Comparison of ENCODE assay signal across 24 cellular contexts in the genomic region with DNA sequence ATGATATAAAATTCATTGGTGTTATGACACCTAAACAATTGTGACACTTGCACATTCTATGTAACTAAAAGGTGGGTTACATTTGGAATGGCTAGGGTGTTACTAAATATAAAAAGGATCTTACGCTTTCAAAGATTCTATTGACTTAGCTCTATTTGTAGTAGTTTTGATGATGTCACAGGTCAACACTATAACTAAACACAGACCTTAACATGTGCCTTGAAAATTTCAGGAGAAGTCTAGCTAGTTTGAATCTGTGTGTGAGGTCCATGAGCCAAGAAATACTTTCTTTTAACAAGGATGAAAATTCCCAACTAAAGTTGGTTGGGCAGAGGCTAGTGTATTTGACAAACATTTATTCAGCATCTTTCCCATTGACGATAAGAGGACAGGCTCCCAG.
A peak's percentile ranks its signal among the peaks of the same experiment; 100 is the strongest.
DNase-seq lines count a peak whose midpoint lies in the region; ATAC-seq, FAIRE-seq and TF ChIP-seq lines count a peak whose summit lies in the region.
"Had no signal": no experiment of that assay in that cellular context is flagged by ENCODE, and none has a peak within 500 bp of the region (broad histone marks: within the 10 kb centered on the region; RNA-seq: fewer than 3 reads in every experiment).

No MANE protein-coding gene starts in this region.

- WGBS in HepG2 (ENCODE audit: low lambda C conversion rate): 27% methylated on average over 2 of the region's 2 CpGs
- 47% methylated on average over 2 of the region's 2 CpGs for WGBS in right lobe of liver (ENCODE audit: insufficient coverage, low coverage, low lambda C conversion rate, missing lambda C conversion rate)
- 13% methylated on average over 2 of the region's 2 CpGs for WGBS in K562 (ENCODE audit: insufficient coverage, low coverage, missing lambda C conversion rate)

- H3K9ac ChIP-seq in HepG2 (ENCODE audit: insufficient read depth, low read depth, low read length) (no peak overlapping the region), K562 (ENCODE audit: insufficient read depth in 1 of 2, low read depth in 2 of 2, low read length in 2 of 2) (no peak overlapping the region)
- H3K9ac ChIP-seq: BLaER1 had no signal

- no peak overlapping the region for H3K27ac ChIP-seq in HepG2 (ENCODE audit: extremely low read length, insufficient read depth, low read length)
- H3K27ac ChIP-seq in right lobe of liver: no peak overlapping the region
- no peak overlapping the region for H3K27ac ChIP-seq in K562 (ENCODE audit: extremely low read depth, low read depth, low read length)
- H3K27ac ChIP-seq: BLaER1 had no signal

- H3K79me2 ChIP-seq in HepG2 (ENCODE audit: insufficient read depth, low read length) (no peaks in the 10 kb centered on the region), K562 (ENCODE audit: control insufficient read depth, insufficient read depth, low read length) (no peaks in the 10 kb centered on the region)

- DNase-seq in HepG2 (ENCODE audit: low spot score) (no peak), right lobe of liver (no peak), K562 (ENCODE audit: extremely low read depth in 1 of 4, low spot score in 3 of 4) (no peak), NCI-H2227 treated with DMSO at 0.1 percent for 48 hours (lab: John Stamatoyannopoulos, UW) (no peak)
- DNase-seq: 8988T; ACHN; BE2C; C1 segment of cervical spinal cord; CD4-positive, alpha-beta memory T cell; CD4-positive, CD25-positive, alpha-beta regulatory T cell; CD8-positive, alpha-beta memory T cell; COR-L47; DMS 273 treated with DMSO at 0.1 percent for 48 hours; DMS153; DMS79; DND-41; EL; GDM1 had no signal

- intact Hi-C loops in HepG2 (cut with micrococcal nuclease; ENCODE audit: unreplicated experiment) (no loop called here), right lobe of liver (cut with DNase I) (no loop called here), K562 (cut with micrococcal nuclease) (no loop called here)

- no TSS peak for BruUV-seq in HepG2 (replicated peaks; lab: Mats Ljungman, UMichigan)
- no TSS peak for BruUV-seq in K562 (replicated peaks; lab: Mats Ljungman, UMichigan)

- TF ChIP-seq EP300 in HepG2 (IDR thresholded peaks at IDR 0.05; ENCODE audit: low read depth in 2 of 2, low read length in 2 of 2) (no peak), HepG2 (CRISPR knock-in tag; IDR thresholded peaks at IDR 0.05; ENCODE audit: borderline replicate concordance) (no peak), K562 (IDR thresholded peaks at IDR 0.05; ENCODE audit: low read length) (no peak)

- no peaks in the 10 kb centered on the region for H3K9me1 ChIP-seq in K562 (ENCODE audit: control insufficient read depth, insufficient read depth, low read length)

- TF ChIP-seq CTCF in HepG2 (CRISPR knock-in tag; IDR thresholded peaks at IDR 0.05) (no peak), right lobe of liver (IDR thresholded peaks at IDR 0.05) (no peak), K562 (IDR thresholded peaks at IDR 0.05 in 2 of 3, conservative IDR thresholded peaks at IDR 0.05 in 1 of 3; ENCODE audit: insufficient read depth in 2 of 3, low read depth in 1 of 3, low read length in 3 of 3) (no peak)

- no peak for FAIRE-seq in HepG2 (lab: Jason Lieb, UNC)
- FAIRE-seq in K562 (lab: Jason Lieb, UNC): no peak
- FAIRE-seq: A204.1, GM12878, GM12892, GM18507 had no signal

- H3K9me3 ChIP-seq in HepG2 (ENCODE audit: low read length) (no peaks in the 10 kb centered on the region), right lobe of liver (no peaks in the 10 kb centered on the region), K562 (replicated peaks; ENCODE audit: control insufficient read depth, insufficient read depth, low read depth, low read length) (no peaks in the 10 kb centered on the region)
- H3K9me3 ChIP-seq: BE2C, BLaER1 had no signal

- CTCF ChIA-PET in HepG2 (lab: Yijun Ruan, JAX; ENCODE audit: low intra/inter-chr PET ratio, low total read pairs): no interaction called here
- CTCF ChIA-PET in K562 (lab: Yijun Ruan, JAX; ENCODE audit: low intra/inter-chr PET ratio): no interaction called here

- H4K20me1 ChIP-seq in HepG2 (ENCODE audit: insufficient read depth, low read length): no peaks in the 10 kb centered on the region
- no peaks in the 10 kb centered on the region for H4K20me1 ChIP-seq in K562 (replicated peaks; ENCODE audit: control insufficient read depth, insufficient read depth, low read length)
- H4K20me1 ChIP-seq: BLaER1 had no signal

- no peaks in the 10 kb centered on the region for H3K27me3 ChIP-seq in HepG2 (ENCODE audit: control insufficient read depth in 1 of 2, insufficient read depth in 2 of 2, low read length in 2 of 2)
- no peaks in the 10 kb centered on the region for H3K27me3 ChIP-seq in right lobe of liver
- no peaks in the 10 kb centered on the region for H3K27me3 ChIP-seq in K562 (ENCODE audit: control insufficient read depth in 2 of 2, insufficient read depth in 2 of 2, low read length in 2 of 2)
- H3K27me3 ChIP-seq: BE2C, BLaER1 had no signal

- no peak overlapping the region for H3K4me3 ChIP-seq in HepG2 (replicated peaks in 1 of 3; ENCODE audit: insufficient read depth in 1 of 3, low read depth in 2 of 3, low read length in 3 of 3)
- no peak overlapping the region for H3K4me3 ChIP-seq in right lobe of liver
- H3K4me3 ChIP-seq in K562: no peak overlapping the region
- H3K4me3 ChIP-seq: BLaER1, GM12878 had no signal

- no peak overlapping the region for H2AFZ ChIP-seq in HepG2 (ENCODE audit: low read length)
- no peak overlapping the region for H2AFZ ChIP-seq in K562 (ENCODE audit: low read depth, low read length)

- POLR2A ChIA-PET in HepG2 (lab: Yijun Ruan, JAX): no interaction called here
- POLR2A ChIA-PET in K562 (lab: Yijun Ruan, JAX): no interaction called here

- ATAC-seq in HepG2: no peak
- no peak for ATAC-seq in right lobe of liver
- ATAC-seq in K562: no peak
- no peak for ATAC-seq in GM19467 (IDR thresholded peaks at IDR 0.05; ENCODE audit: unreplicated experiment)
- ATAC-seq: GM12878 had no signal

- H3K36me3 ChIP-seq in HepG2 (replicated peaks in 1 of 2; ENCODE audit: control insufficient read depth in 1 of 2, insufficient read depth in 2 of 2, low read length in 2 of 2) (no peaks in the 10 kb centered on the region), right lobe of liver (no peaks in the 10 kb centered on the region), K562 (ENCODE audit: control insufficient read depth, insufficient read depth, low read length) (no peaks in the 10 kb centered on the region)
- H3K36me3 ChIP-seq: BE2C, BLaER1 had no signal

- TF ChIP-seq RAD21 in HepG2 (CRISPR knock-in tag; IDR thresholded peaks at IDR 0.05) (no peak), K562 (CRISPR knock-in tag; conservative IDR thresholded peaks at IDR 0.05 in 1 of 2, IDR thresholded peaks at IDR 0.05 in 1 of 2) (no peak)

- H3K4me2 ChIP-seq in HepG2 (ENCODE audit: low read depth, low read length) (no peak overlapping the region), K562 (ENCODE audit: insufficient read depth, low read length) (no peak overlapping the region)
- H3K4me2 ChIP-seq: BLaER1 had no signal

- in situ Hi-C loops in HepG2 (cut with HindIII; ENCODE audit: extremely low pct_ligation_motif_present, low pct_unique_long_range_greater_than_20kb) (no loop called here), K562 (cut with MboI) (no loop called here)

- no peak for TF ChIP-seq POLR2A in HepG2 (IDR thresholded peaks at IDR 0.05; ENCODE audit: insufficient read depth in 1 of 2, low read depth in 2 of 2, low read length in 2 of 2)
- TF ChIP-seq POLR2A in right lobe of liver (IDR thresholded peaks at IDR 0.05): no peak
- TF ChIP-seq POLR2A in K562 (conservative IDR thresholded peaks at IDR 0.05): no peak

- H3K4me1 ChIP-seq in HepG2 (ENCODE audit: insufficient read depth, low read length) (no peaks in the 10 kb centered on the region), right lobe of liver (no peaks in the 10 kb centered on the region), K562 (replicated peaks in 1 of 2; ENCODE audit: control insufficient read depth in 2 of 2, insufficient read depth in 2 of 2, low read length in 2 of 2) (no peaks in the 10 kb centered on the region; a peak in 1 of 5 replicates)
- H3K4me1 ChIP-seq: BLaER1 had no signal

TF ChIP-seq in HepG2, 621 proteins besides CTCF, POLR2A, EP300 and RAD21:
- no peak for TF ChIP-seq SIX1 (CRISPR knock-in tag; IDR thresholded peaks at IDR 0.05; ENCODE audit: borderline replicate concordance)
- TF ChIP-seq CREB1 (IDR thresholded peaks at IDR 0.05): peak; percentile 53; the same call in 1 of the 2 replicates
- TF ChIP-seq CREB1 (CRISPR knock-in tag; IDR thresholded peaks at IDR 0.05): no peak
- TF ChIP-seq, protein P1, sequence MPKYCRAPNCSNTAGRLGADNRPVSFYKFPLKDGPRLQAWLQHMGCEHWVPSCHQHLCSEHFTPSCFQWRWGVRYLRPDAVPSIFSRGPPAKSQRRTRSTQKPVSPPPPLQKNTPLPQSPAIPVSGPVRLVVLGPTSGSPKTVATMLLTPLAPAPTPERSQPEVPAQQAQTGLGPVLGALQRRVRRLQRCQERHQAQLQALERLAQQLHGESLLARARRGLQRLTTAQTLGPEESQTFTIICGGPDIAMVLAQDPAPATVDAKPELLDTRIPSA (CRISPR knock-in tag; IDR thresholded peaks at IDR 0.05; ENCODE audit: borderline replicate concordance): no peak

TF ChIP-seq in K562, 482 proteins besides CTCF, POLR2A, EP300 and RAD21:
- no peak for TF ChIP-seq RBM25 (IDR thresholded peaks at IDR 0.05; ENCODE audit: low read depth, low read length, severe bottlenecking)
- peak; percentile 81 for TF ChIP-seq ZNF239 (CRISPR knock-in tag; IDR thresholded peaks at IDR 0.05)
